In the genomic region with DNA sequence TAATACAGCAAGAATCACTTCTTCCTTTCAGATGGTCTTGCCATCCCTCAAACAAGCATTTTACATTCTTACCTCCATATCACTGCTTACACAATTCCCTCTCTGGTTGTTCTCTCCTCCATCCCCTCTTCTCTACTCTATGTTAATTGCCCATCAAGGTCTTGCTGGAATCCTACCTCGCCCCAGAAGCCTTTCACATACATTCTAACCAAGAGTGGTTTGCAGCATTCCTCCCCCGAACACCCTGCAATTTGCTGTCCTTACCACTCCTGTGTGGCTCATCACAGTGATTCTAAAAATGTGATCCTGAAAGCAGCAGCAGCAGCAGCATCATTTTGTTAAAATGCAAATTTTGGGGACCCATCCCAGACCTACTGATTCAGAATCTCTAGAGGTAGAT, we compare ENCODE assay signal across 21 cellular contexts. TPM values are rescaled to one million over a fixed set of nuclear protein-coding genes. Genes with fewer than 3 reads are reported as not detected.
A peak's percentile ranks its signal among the peaks of the same experiment; 100 is the strongest.
DNase-seq lines count a peak whose midpoint lies in the region; ATAC-seq, FAIRE-seq and TF ChIP-seq lines count a peak whose summit lies in the region.
"Had no signal": no experiment of that assay in that cellular context is flagged by ENCODE, and none has a peak within 500 bp of the region (broad histone marks: within the 10 kb centered on the region; RNA-seq: fewer than 3 reads in every experiment).

No MANE protein-coding gene starts in this region.

- H3K27ac Mint-ChIP-seq in endodermal cell: no peak overlapping the region

- H3K27ac ChIP-seq in endodermal cell (ENCODE audit: low read depth, low read length) (no peak overlapping the region), gastrocnemius medialis (no peak overlapping the region)
- H3K27ac ChIP-seq: GM23248, SK-N-MC had no signal

- TF ChIP-seq CTCF in NB4 (IDR thresholded peaks at IDR 0.05; ENCODE audit: low read depth, low read length) (no peak), endodermal cell (conservative IDR thresholded peaks at IDR 0.05) (no peak), gastrocnemius medialis (IDR thresholded peaks at IDR 0.05 in 4 of 5, conservative IDR thresholded peaks at IDR 0.05 in 1 of 5) (no peak)

- TF ChIP-seq POLR2A in NB4 (IDR thresholded peaks at IDR 0.05; ENCODE audit: extremely low read depth, insufficient read length): no peak
- TF ChIP-seq POLR2A in gastrocnemius medialis (IDR thresholded peaks at IDR 0.05): no peak

- in situ Hi-C loops in gastrocnemius medialis (cut with MboI; ENCODE audit: low sequenced_read_pairs in 4 of 4): no loop called here

- H3K9me3 Mint-ChIP-seq in endodermal cell: peaks cover 3% of the 10 kb centered on the region

- no peak overlapping the region for H3K4me3 Mint-ChIP-seq in endodermal cell

- H3K36me3 ChIP-seq in endodermal cell (ENCODE audit: control insufficient read depth, insufficient read depth, low read length) (no peaks in the 10 kb centered on the region), gastrocnemius medialis (no peaks in the 10 kb centered on the region)

- peaks cover 8% of the 10 kb centered on the region for H3K9me3 ChIP-seq in endodermal cell (ENCODE audit: control insufficient read depth, low read length)
- no peaks in the 10 kb centered on the region for H3K9me3 ChIP-seq in gastrocnemius medialis

- H3K4me3 ChIP-seq in NB4 (ENCODE audit: low read depth, low read length) (no peak overlapping the region), endodermal cell (ENCODE audit: low read length) (no peak overlapping the region), gastrocnemius medialis (no peak overlapping the region)
- H3K4me3 ChIP-seq: GM23248, SK-N-MC had no signal

- ATAC-seq in gastrocnemius medialis: no peak

- H3K4me1 ChIP-seq in endodermal cell (ENCODE audit: control insufficient read depth, insufficient read depth, low read length) (peaks cover 7% of the 10 kb centered on the region), gastrocnemius medialis (peaks cover 29 to 35% of the 10 kb centered on the region in 2 donors)

- H3K4me1 Mint-ChIP-seq in endodermal cell: no peaks in the 10 kb centered on the region

- no peak for DNase-seq in GM19239 (ENCODE audit: insufficient read length, low spot score)
- peak; percentile 52 for DNase-seq in NB4 (ENCODE audit: low read depth)
- DNase-seq in endodermal cell: peak; percentile 71
- DNase-seq in islet precursor cell: peak; percentile 74
- DNase-seq in activated CD4-positive, alpha-beta T cell treated with anti-CD3 and anti-CD28 coated beads for 1 hour: no peak
- DNase-seq in UCSD-AML1 (lab: John Stamatoyannopoulos, UW; ENCODE audit: unreplicated experiment): no peak
- DNase-seq in NCI-H1436 (lab: John Stamatoyannopoulos, UW): no peak
- no peak for DNase-seq in gastrocnemius medialis
- DNase-seq: 8988T, DMS79 treated with DMSO at 0.1 percent for 48 hours, GM23248, IMR-90, Karpas-422, MM.1S, NCI-H1092 treated with DMSO at 0.1 percent for 48 hours, NCI-H1694 treated with DMSO at 0.1 percent for 48 hours, NCI-H510A, NCI-H748 treated with DMSO at 0.1 percent for 48 hours, SHP77 had no signal

- intact Hi-C loops in gastrocnemius medialis (cut with DNase I; ENCODE audit: low total_unique reads): no loop called here

- peak; percentile 66 for FAIRE-seq in GM19239 (lab: Jason Lieb, UNC)
- FAIRE-seq: G401.6 had no signal

- H3K9ac ChIP-seq in endodermal cell (ENCODE audit: extremely low read depth, low read length, poor library complexity, severe bottlenecking): no peak overlapping the region
- H3K9ac ChIP-seq: GM23248 had no signal

- H3K27me3 ChIP-seq in endodermal cell (ENCODE audit: control insufficient read depth, insufficient read depth, low read length, poor library complexity, severe bottlenecking): no peaks in the 10 kb centered on the region
- H3K27me3 ChIP-seq in gastrocnemius medialis: no peaks in the 10 kb centered on the region

- WGBS in endodermal cell (ENCODE audit: insufficient coverage in 1 of 2, insufficient read length in 1 of 2), 2 experiments: 73 to 80% methylated on average over 2 of the region's 2 CpGs

- H3K27me3 Mint-ChIP-seq in endodermal cell (ENCODE audit: insufficient read depth): no peaks in the 10 kb centered on the region

- H3K36me3 Mint-ChIP-seq in endodermal cell (ENCODE audit: low read depth): no peaks in the 10 kb centered on the region

RNA-seq across cellular contexts. Expression of gene TNIK, which starts 30.6 kb away (rescaled TPM):
- 10 to 100 TPM; 12.2 to 14.9 TPM for total RNA-seq in endodermal cell
- polyA plus RNA-seq in endodermal cell (2013, experiment 1 of 2): 30.1 TPM
- polyA plus RNA-seq in endodermal cell (2013, experiment 2 of 2): 33.0 TPM
- total RNA-seq in gastrocnemius medialis: 10 to 100 TPM in 2 of 4 donors, 1 to 10 TPM in 2; 5.2 to 19.7 (median 10.6) TPM

Comparison
In these comparisons a context has a peak if more than half of its experiments do, and no peak if none do; other contexts are left out.
1. DNase-seq: peak in NB4 (single experiment), endodermal cell (single experiment) and islet precursor cell (single experiment); none in GM19239 (single experiment), activated CD4-positive, alpha-beta T cell treated with anti-CD3 and anti-CD28 coated beads for 1 hour (single experiment), UCSD-AML1 (single experiment), NCI-H1436 (single experiment) and gastrocnemius medialis (0 of 2).